ENCODE assay signal across 22 cellular contexts in the genomic region with DNA sequence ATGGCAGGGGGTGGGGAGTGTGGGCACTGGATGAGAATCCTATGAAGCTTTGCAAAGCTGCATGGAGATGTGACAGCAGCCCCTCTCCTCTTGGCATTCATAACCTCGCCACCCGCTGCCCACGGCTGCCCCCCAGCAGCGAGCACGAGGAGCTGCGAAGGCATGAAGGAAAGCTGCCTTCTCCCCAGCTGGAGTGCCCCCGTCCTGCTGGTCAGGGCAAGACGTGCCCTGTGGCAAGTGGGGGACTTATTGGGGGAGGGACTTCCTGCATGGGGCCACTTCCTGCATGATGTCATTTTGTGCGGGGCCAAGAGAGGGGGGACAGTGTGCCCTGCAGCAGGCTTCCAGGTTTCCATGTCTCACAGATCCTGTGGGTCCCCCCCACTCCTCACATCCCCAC.
DNase-seq lines count a peak whose midpoint lies in the region; ATAC-seq and TF ChIP-seq lines count a peak whose summit lies in the region.
"Had no signal": no experiment of that assay in that cellular context is flagged by ENCODE, and none has a peak within 500 bp of the region (broad histone marks: within the 10 kb centered on the region; RNA-seq: fewer than 3 reads in every experiment).

No MANE protein-coding gene starts in this region.

- H3K4me1 Mint-ChIP-seq in HFFc6 (ENCODE audit: low read depth): peaks cover 16% of the 10 kb centered on the region
- peaks cover 7% of the 10 kb centered on the region for H3K4me1 Mint-ChIP-seq in endodermal cell

- H3K4me1 ChIP-seq in A673 (ENCODE audit: insufficient read depth, low read length, poor library complexity, severe bottlenecking) (peaks cover 19% of the 10 kb centered on the region), endodermal cell (ENCODE audit: control insufficient read depth, insufficient read depth, low read length) (peaks cover under 1% of the 10 kb centered on the region), neuronal stem cell (ENCODE audit: control insufficient read depth in 2 of 2, insufficient read depth in 1 of 2, low read depth in 1 of 2, low read length in 2 of 2) (peaks cover 0 to 3% of the 10 kb centered on the region in 2 donors)

- CTCF ChIA-PET in A673 (lab: Charles Lee): interaction anchor here (1.1 kb wide), 1 partner anchor 209 kb away, joined by 3 read pairs; no protein-coding TSS in a partner anchor

- BruUV-seq in A673 (replicated peaks; lab: Mats Ljungman, UMichigan): no TSS peak

- H3K14ac ChIP-seq in neuronal stem cell (ENCODE audit: low read length): no peak overlapping the region

- H3K27ac ChIP-seq in A673 (ENCODE audit: low read depth, low read length, poor library complexity, severe bottlenecking) (no peak overlapping the region), endodermal cell (ENCODE audit: low read depth, low read length) (no peak overlapping the region), neuronal stem cell (replicated peaks; ENCODE audit: low read length) (no peak overlapping the region)
- H3K27ac ChIP-seq: epithelial cell of prostate, heart left ventricle, upper lobe of right lung had no signal

- no peak overlapping the region for H3K4me2 ChIP-seq in neuronal stem cell (ENCODE audit: insufficient read depth, low read length, poor library complexity, severe bottlenecking)

- H3K9ac ChIP-seq in endodermal cell (ENCODE audit: extremely low read depth, low read length, poor library complexity, severe bottlenecking): no peak overlapping the region
- H3K9ac ChIP-seq in neuronal stem cell (ENCODE audit: low read depth, low read length, poor library complexity): no peak overlapping the region

- no peaks in the 10 kb centered on the region for H3K9me3 ChIP-seq in A673 (ENCODE audit: low read depth, low read length, poor library complexity, severe bottlenecking)
- no peaks in the 10 kb centered on the region for H3K9me3 ChIP-seq in endodermal cell (ENCODE audit: control insufficient read depth, low read length)
- H3K9me3 ChIP-seq in neuronal stem cell (replicated peaks in 1 of 2; ENCODE audit: control insufficient read depth in 2 of 2, insufficient read depth in 1 of 2, low read depth in 1 of 2, low read length in 2 of 2): peaks cover 0 to 3% of the 10 kb centered on the region in 2 donors
- H3K9me3 ChIP-seq: heart left ventricle, upper lobe of right lung had no signal

- no peak overlapping the region for H3K23ac ChIP-seq in neuronal stem cell (ENCODE audit: low read depth, low read length, poor library complexity)

- H3K36me3 Mint-ChIP-seq in HFFc6 (ENCODE audit: low read depth): peaks cover 8% of the 10 kb centered on the region
- no peaks in the 10 kb centered on the region for H3K36me3 Mint-ChIP-seq in endodermal cell (ENCODE audit: low read depth)
- H3K36me3 Mint-ChIP-seq: immature natural killer cell had no signal

- H3K4ac ChIP-seq in neuronal stem cell (ENCODE audit: low read length): no peak overlapping the region

- H3K27me3 ChIP-seq in A673 (replicated peaks; ENCODE audit: insufficient read depth, low read depth, low read length, poor library complexity) (no peaks in the 10 kb centered on the region), endodermal cell (ENCODE audit: control insufficient read depth, insufficient read depth, low read length, poor library complexity, severe bottlenecking) (no peaks in the 10 kb centered on the region), neuronal stem cell (ENCODE audit: control insufficient read depth in 3 of 3, insufficient read depth in 3 of 3, low read depth in 1 of 3, low read length in 3 of 3) (no peaks in the 10 kb centered on the region)
- H3K27me3 ChIP-seq: upper lobe of right lung had no signal

- H2BK120ac ChIP-seq in neuronal stem cell (ENCODE audit: low read depth, low read length): peak overlapping the region; percentile 75

- peaks cover 7% of the 10 kb centered on the region; the same call in 1 of the 2 replicates for H3K9me3 Mint-ChIP-seq in HFFc6
- no peaks in the 10 kb centered on the region for H3K9me3 Mint-ChIP-seq in endodermal cell
- H3K9me3 Mint-ChIP-seq: activated T-cell treated with anti-CD3 and anti-CD28 coated beads, Interleukin-2, amount 50 U/mL, for 4 hours; immature natural killer cell had no signal

- DNase-seq in A673 (ENCODE audit: low spot score): peak; percentile 5
- no peak for DNase-seq in HFFc6
- peak; percentile 43 for DNase-seq in endodermal cell
- no peak for DNase-seq in neuronal stem cell (ENCODE audit: low spot score)
- DNase-seq in midbrain (lab: John Stamatoyannopoulos, UW): no peak
- DNase-seq in NCI-H1694 (lab: John Stamatoyannopoulos, UW): no peak
- DNase-seq: activated naive CD4-positive, alpha-beta T cell treated with anti-CD3 and anti-CD28 coated beads, Interleukin-2, amount 50 U/mL, for 16 hours; activated T-cell treated with anti-CD3 and anti-CD28 coated beads, Interleukin-2, amount 50 U/mL, for 4 hours; anterior cingulate cortex; caudate nucleus; HCEC 1CT; heart left ventricle; immature natural killer cell; Karpas-422; NCI-H1930; NCI-H2227 treated with DMSO at 0.1 percent for 48 hours; NCI-H82; nucleus accumbens; upper lobe of right lung had no signal

- H3K27me3 Mint-ChIP-seq in HFFc6 (ENCODE audit: insufficient read depth): no peaks in the 10 kb centered on the region; the same call in 1 of the 2 replicates
- H3K27me3 Mint-ChIP-seq in endodermal cell (ENCODE audit: insufficient read depth): peaks cover 2% of the 10 kb centered on the region

- intact Hi-C loops in A673 (cut with micrococcal nuclease; ENCODE audit: unreplicated experiment): no loop called here

- no peak overlapping the region for H2AK5ac ChIP-seq in neuronal stem cell (ENCODE audit: low read depth, low read length)

- H3K27ac Mint-ChIP-seq in HFFc6: no peak overlapping the region
- H3K27ac Mint-ChIP-seq in endodermal cell: no peak overlapping the region
- H3K27ac Mint-ChIP-seq: immature natural killer cell had no signal

- H2BK15ac ChIP-seq in neuronal stem cell (ENCODE audit: low read length): no peak overlapping the region

- POLR2A ChIA-PET in A673 (lab: Charles Lee; ENCODE audit: low non-redundant PET): interaction anchor here (1.1 kb wide), 1 partner anchor 224 kb away, joined by 3 read pairs; no protein-coding TSS in a partner anchor

- H3K4me3 Mint-ChIP-seq in HFFc6 (peak overlapping the region; percentile 64; the same call in 1 of the 2 replicates), endodermal cell (no peak overlapping the region)
- H3K4me3 Mint-ChIP-seq: activated T-cell treated with anti-CD3 and anti-CD28 coated beads, Interleukin-2, amount 50 U/mL, for 4 hours; immature natural killer cell had no signal

- TF ChIP-seq CTCF in A673 (conservative IDR thresholded peaks at IDR 0.05; ENCODE audit: low read depth, low read length): no peak
- TF ChIP-seq CTCF in HFFc6 (IDR thresholded peaks at IDR 0.05): no peak
- no peak for TF ChIP-seq CTCF in endodermal cell (conservative IDR thresholded peaks at IDR 0.05)

- no peak overlapping the region for H2BK5ac ChIP-seq in neuronal stem cell (ENCODE audit: low read length)

- H4K91ac ChIP-seq in neuronal stem cell (ENCODE audit: low read depth, low read length, poor library complexity): no peak overlapping the region

- H3K79me1 ChIP-seq in neuronal stem cell (ENCODE audit: low read depth, low read length): no peaks in the 10 kb centered on the region

- ATAC-seq in HG03175 (IDR thresholded peaks at IDR 0.05; ENCODE audit: unreplicated experiment): no peak
- ATAC-seq in GM19395 (IDR thresholded peaks at IDR 0.05; ENCODE audit: unreplicated experiment): no peak
- ATAC-seq: activated T-cell treated with anti-CD3 and anti-CD28 coated beads, Interleukin-2, amount 50 U/mL, for 4 hours; heart left ventricle; upper lobe of right lung had no signal

- H2BK12ac ChIP-seq in neuronal stem cell (ENCODE audit: low read length): peak overlapping the region; percentile 85

- no peak overlapping the region for H4K8ac ChIP-seq in neuronal stem cell (ENCODE audit: low read depth, low read length)

- peak overlapping the region; percentile 71 for H3K18ac ChIP-seq in neuronal stem cell (ENCODE audit: low read length)

- H3K4me3 ChIP-seq in A673 (ENCODE audit: low read depth, low read length, poor library complexity, severe bottlenecking) (no peak overlapping the region), endodermal cell (ENCODE audit: low read length) (no peak overlapping the region), neuronal stem cell (ENCODE audit: low read length in 2 of 2) (no peak overlapping the region)
- H3K4me3 ChIP-seq: heart left ventricle, upper lobe of right lung had no signal

- 91 to 95% methylated on average over 4 to 9 of the region's 9 CpGs for WGBS in endodermal cell (ENCODE audit: insufficient coverage in 1 of 2, insufficient read length in 1 of 2), 2 experiments
- no CpG with 5 or more reads among the region's 9 CpGs for WGBS in neuronal stem cell (ENCODE audit: extremely low coverage in 2 of 2, insufficient read length in 2 of 2, insufficient replicate concordance in 1 of 2), 2 donors

- H3K36me3 ChIP-seq in A673 (ENCODE audit: insufficient read depth, low read length, poor library complexity, severe bottlenecking) (no peaks in the 10 kb centered on the region), endodermal cell (ENCODE audit: control insufficient read depth, insufficient read depth, low read length) (no peaks in the 10 kb centered on the region), neuronal stem cell (replicated peaks in 1 of 2; ENCODE audit: control insufficient read depth in 2 of 2, insufficient read depth in 2 of 2, low read length in 2 of 2) (no peaks in the 10 kb centered on the region)
- H3K36me3 ChIP-seq: heart left ventricle, upper lobe of right lung had no signal

- no peak overlapping the region for H2AFZ ChIP-seq in neuronal stem cell (ENCODE audit: low read length)

Comparison
In these comparisons a context has a peak if more than half of its experiments do, and no peak if none do; other contexts are left out.
1. DNase-seq: peak in A673 (single experiment) and endodermal cell (single experiment); none in HFFc6 (single experiment), neuronal stem cell (single experiment), midbrain (single experiment) and NCI-H1694 (single experiment).